Comparison of ENCODE assay signal across 15 cellular contexts in the genomic region with DNA sequence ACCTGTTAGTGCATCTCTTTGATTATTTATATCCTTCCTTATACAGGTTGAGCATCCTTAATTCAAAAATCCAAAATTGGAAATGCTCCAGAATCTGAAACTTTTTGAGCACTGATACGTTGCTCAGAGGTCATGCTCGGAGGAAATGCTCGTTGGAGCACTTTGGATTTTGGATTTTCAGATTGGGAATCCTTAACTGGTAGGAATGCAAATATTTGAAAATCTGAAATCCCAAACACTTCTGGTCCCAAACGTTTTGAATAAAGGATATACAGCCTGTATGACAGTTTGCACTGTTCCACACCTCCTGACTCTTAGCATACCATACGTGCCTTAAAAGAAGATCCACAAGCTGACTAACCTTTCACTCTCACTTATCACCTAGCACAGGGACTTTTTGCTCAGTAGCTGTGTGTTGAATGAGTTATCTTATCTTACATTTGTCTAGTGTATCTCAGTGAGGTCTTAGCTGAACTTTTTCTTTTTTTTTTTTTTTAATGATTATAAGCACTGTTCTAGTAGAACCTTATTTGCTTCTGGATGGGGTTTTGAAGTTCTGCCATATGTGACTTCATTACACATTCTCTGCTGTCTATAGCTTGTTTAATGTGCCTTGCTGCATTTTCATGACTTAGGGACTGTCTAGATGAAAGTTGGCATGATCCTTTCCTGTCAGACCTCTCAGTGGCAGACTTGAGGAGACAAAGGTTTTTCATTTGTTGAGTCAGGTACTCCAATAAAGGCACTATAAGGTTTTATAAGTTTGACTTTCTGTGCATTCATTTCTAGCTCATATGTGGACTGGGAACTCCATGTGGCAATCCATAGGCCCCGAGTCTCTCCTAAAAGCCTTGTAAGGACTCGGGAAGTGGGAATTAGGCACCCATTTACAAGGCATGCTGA.
"Had no signal": no experiment of that assay in that cellular context is flagged by ENCODE, and none has a peak within 500 bp of the region (broad histone marks: within the 10 kb centered on the region; RNA-seq: fewer than 3 reads in every experiment).

No MANE protein-coding gene starts in this region.

- H3K4me3 ChIP-seq: skin epidermis, upper lobe of left lung had no signal

- H3K36me3 ChIP-seq: upper lobe of left lung had no signal

- H3K9me3 ChIP-seq: upper lobe of left lung had no signal

- H3K27ac ChIP-seq: skin epidermis, upper lobe of left lung had no signal

- H3K27me3 ChIP-seq: upper lobe of left lung had no signal

- ATAC-seq: WTC11 had no signal

- H3K27me3 Mint-ChIP-seq: stimulated activated naive CD8-positive, alpha-beta T cell treated with anti-CD3 and anti-CD28 coated beads, Interleukin-15, Interleukin-2, amounts not matched to agents 100 ng/mL and 50 ng/mL, for 24 hours had no signal

- DNase-seq: activated CD4-positive, alpha-beta T cell treated with anti-CD3 and anti-CD28 coated beads, Interleukin-2, amount 50 U/mL, for 4 hours; aorta; cerebellar nuclear complex; effector CD8-positive, alpha-beta T cell; foreskin fibroblast; glutamatergic neuron; kidney glomerular epithelial cell; nephron progenitor cell; occipital lobe; stimulated activated CD4-positive, alpha-beta T cell treated with anti-CD3 and anti-CD28 coated beads, Interleukin-4, amount 100 ng/mL, for 24 hours; upper lobe of left lung had no signal

- H3K27ac Mint-ChIP-seq: activated T-helper 2 cell treated with anti-CD3 and anti-CD28 coated beads, Interferon-gamma antibody, Interleukin-2, Interleukin-4, amounts not matched to agents 10 μg/mL and 5 μg/mL and 100 μg/mL, durations not matched to agents 14 hours and 24 hours and 36 hours; nephron progenitor cell; stimulated activated naive CD8-positive, alpha-beta T cell treated with anti-CD3 and anti-CD28 coated beads, Interleukin-15, Interleukin-2, amounts not matched to agents 100 ng/mL and 50 ng/mL, for 24 hours; WTC11 had no signal

- H3K4me3 Mint-ChIP-seq: nephron progenitor cell; stimulated activated naive CD8-positive, alpha-beta T cell treated with anti-CD3 and anti-CD28 coated beads, Interleukin-15, Interleukin-2, amounts not matched to agents 100 ng/mL and 50 ng/mL, for 24 hours; WTC11 had no signal

- H3K9me3 Mint-ChIP-seq: activated T-helper 2 cell treated with anti-CD3 and anti-CD28 coated beads, Interferon-gamma antibody, Interleukin-2, Interleukin-4, amounts not matched to agents 10 μg/mL and 5 μg/mL and 100 μg/mL, durations not matched to agents 14 hours and 24 hours and 36 hours; nephron progenitor cell; stimulated activated naive CD8-positive, alpha-beta T cell treated with anti-CD3 and anti-CD28 coated beads, Interleukin-15, Interleukin-2, amounts not matched to agents 100 ng/mL and 50 ng/mL, for 24 hours; WTC11 had no signal
